Comparison of ENCODE assay signal across 9 cellular contexts in genomic region chr19:44807652-44808462, GRCh38. TPM values are rescaled to one million over a fixed set of nuclear protein-coding genes. Genes with fewer than 3 reads are reported as not detected.
DNase-seq lines count a peak whose midpoint lies in the region; ATAC-seq, FAIRE-seq and TF ChIP-seq lines count a peak whose summit lies in the region.
"Had no signal": no experiment of that assay in that cellular context is flagged by ENCODE, and none has a peak within 500 bp of the region (broad histone marks: within the 10 kb centered on the region; RNA-seq: fewer than 3 reads in every experiment).

No MANE protein-coding gene starts in this region.

- H3K9me3 Mint-ChIP-seq in naive B cell: peaks cover 0 to 3% (median 0%) of the 10 kb centered on the region in 7 donors

- DNase-seq in epithelial cell of prostate (ENCODE audit: low read depth, low spot score) (no peak), naive B cell (no peak), GOT3 (lab: John Stamatoyannopoulos, UW) (no peak)
- no peak for DNase-seq in stimulated activated CD4-positive, alpha-beta T cell treated with anti-CD3 and anti-CD28 coated beads, Interleukin-4, amount 100 ng/mL, for 24 hours
- no peak for DNase-seq in activated T-cell treated with anti-CD3 and anti-CD28 coated beads, Interleukin-2, amount 50 U/mL, for 1 hour
- DNase-seq in stimulated activated CD4-positive, alpha-beta T cell treated with anti-CD3 and anti-CD28 coated beads, Interleukin-2, amount 100 ng/mL, for 24 hours: no peak

- peaks cover 3% of the 10 kb centered on the region for H3K4me1 ChIP-seq in OCI-LY1 (ENCODE audit: insufficient read depth, low read length, severe bottlenecking)

- H3F3A ChIP-seq in OCI-LY1 (ENCODE audit: insufficient read depth, low read length): no peaks in the 10 kb centered on the region

- peaks cover 7 to 11% (median 10%) of the 10 kb centered on the region in 3 donors for H3K4me1 Mint-ChIP-seq in naive B cell

- no peak for ATAC-seq in naive B cell (ENCODE audit: low read depth in 2 of 2)

- H3K9me2 ChIP-seq in OCI-LY1 (ENCODE audit: low read depth, low read length): no peaks in the 10 kb centered on the region

- 0 out of 2 replicates have a peak, but pooled peaks cover 6% of the 10 kb centered on the region for H3K27me3 ChIP-seq in OCI-LY1 (ENCODE audit: insufficient read depth, low read length)

- no peaks in the 10 kb centered on the region for H3K36me3 Mint-ChIP-seq in naive B cell

- H3K4me3 ChIP-seq in OCI-LY1 (ENCODE audit: low read depth, low read length, poor library complexity, severe bottlenecking): no peak overlapping the region

- peaks cover 9 to 56% (median 33%) of the 10 kb centered on the region in 3 donors for H3K27me3 Mint-ChIP-seq in naive B cell

- no peaks in the 10 kb centered on the region for H3K9me3 ChIP-seq in OCI-LY1 (ENCODE audit: low read length)

- no peaks in the 10 kb centered on the region for H4K20me1 ChIP-seq in OCI-LY1 (ENCODE audit: insufficient read depth, low read length)

- H3K27ac ChIP-seq in OCI-LY1 (ENCODE audit: low read depth, low read length, poor library complexity, severe bottlenecking): no peak overlapping the region
- H3K27ac ChIP-seq in epithelial cell of prostate: peak overlapping the region; percentile 60
- H3K27ac ChIP-seq: SK-N-MC had no signal

- no peaks in the 10 kb centered on the region for H3K79me2 ChIP-seq in OCI-LY1 (ENCODE audit: insufficient read depth, low read length)

- H3K4me3 Mint-ChIP-seq in naive B cell: peak overlapping the region in 5 of 8 donors; percentile 64 to 80 (median 66)

- no peaks in the 10 kb centered on the region for H3K36me3 ChIP-seq in OCI-LY1 (ENCODE audit: insufficient read depth, low read length)

- H3K4me2 ChIP-seq in OCI-LY1 (ENCODE audit: low read length): no peak overlapping the region

- FAIRE-seq in G401.6 (lab: Jason Lieb, UNC): peak; percentile 67

- peak; percentile 40 for TF ChIP-seq CTCF in OCI-LY1 (IDR thresholded peaks at IDR 0.05; ENCODE audit: low read length)

- peak overlapping the region in 1 of 6 donors; percentile 31 for H3K27ac Mint-ChIP-seq in naive B cell

- H3K9ac ChIP-seq in OCI-LY1 (ENCODE audit: low read length): no peak overlapping the region

- no peak overlapping the region for H2AFZ ChIP-seq in OCI-LY1 (ENCODE audit: low read length)

RNA-seq across cellular contexts. Expression of gene BCAM, which starts 1.0 kb away (rescaled TPM):
- polyA plus RNA-seq in naive B cell (ENCODE audit: low read depth in 6 of 6): not detected

RNA-seq across cellular contexts. Expression of gene CBLC, which starts 30.2 kb away (rescaled TPM):
- polyA plus RNA-seq in naive B cell (ENCODE audit: low read depth in 6 of 6): not detected

RNA-seq across cellular contexts. Expression of gene NECTIN2, which starts 38.2 kb away (rescaled TPM):
- polyA plus RNA-seq in naive B cell (ENCODE audit: low read depth in 6 of 6): not detected

RNA-seq across cellular contexts. Expression of gene BCL3, which starts 59.3 kb away (rescaled TPM):
- polyA plus RNA-seq in naive B cell (ENCODE audit: low read depth in 6 of 6): 10 to 100 TPM in 5 of 6 donors, 1 to 10 TPM in 1; 8.2 to 17.4 (median 14.1) TPM
